Comparison of ENCODE assay signal across 20 cellular contexts in genomic region chr3:11542551-11542950, GRCh38.
"Had no signal": no experiment of that assay in that cellular context is flagged by ENCODE, and none has a peak within 500 bp of the region (broad histone marks: within the 10 kb centered on the region; RNA-seq: fewer than 3 reads in every experiment).

No MANE protein-coding gene starts in this region.

- H3K4me2 ChIP-seq: neural progenitor cell had no signal

- H3K4me1 Mint-ChIP-seq: activated CD4-positive, alpha-beta T cell treated with anti-CD3 and anti-CD28 coated beads, Interleukin-2, amount 10 ng/mL, durations not matched to agents 7 days and 5 days had no signal

- H3K9ac ChIP-seq: neural progenitor cell had no signal

- H3K9me3 Mint-ChIP-seq: stimulated activated memory B cell treated with anti-CD40 and anti-IgM and Interleukin-4, amounts not matched to agents 10 μg/mL and 1 μg/mL and 100 μg/mL, for 72 hours had no signal

- H3K4me3 Mint-ChIP-seq: activated CD4-positive, alpha-beta T cell treated with anti-CD3 and anti-CD28 coated beads, Interleukin-2, amount 10 ng/mL, durations not matched to agents 7 days and 5 days; activated CD8-positive, alpha-beta T cell treated with anti-CD3 and anti-CD28 coated beads, Interleukin-2, amount 10 ng/mL, durations not matched to agents 7 days and 5 days; activated T-cell treated with anti-CD3 and anti-CD28 coated beads, Interleukin-2, amount 50 U/mL, for 24 hours; neural progenitor cell; stimulated activated memory B cell treated with anti-CD40 and anti-IgM and Interleukin-4, amounts not matched to agents 10 μg/mL and 1 μg/mL and 100 μg/mL, for 72 hours had no signal

- H3K27me3 ChIP-seq: brain microvascular endothelial cell, neural progenitor cell, right lobe of liver had no signal

- ATAC-seq: activated CD8-positive, alpha-beta T cell treated with anti-CD3 and anti-CD28 coated beads, Interleukin-2, amount 10 ng/mL, durations not matched to agents 7 days and 5 days; lower lobe of right lung; psoas muscle; right lobe of liver; stimulated activated memory B cell treated with anti-CD40 and anti-IgM and Interleukin-4, amounts not matched to agents 10 μg/mL and 1 μg/mL and 100 μg/mL, for 72 hours had no signal

- H2AFZ ChIP-seq: neural progenitor cell had no signal

- H3K36me3 ChIP-seq: brain microvascular endothelial cell, lower lobe of right lung, neural progenitor cell, right lobe of liver had no signal

- H3K27me3 Mint-ChIP-seq: activated CD4-positive, alpha-beta T cell treated with anti-CD3 and anti-CD28 coated beads, Interleukin-2, amount 10 ng/mL, durations not matched to agents 7 days and 5 days; activated T-cell treated with anti-CD3 and anti-CD28 coated beads, Interleukin-2, amount 50 U/mL, for 24 hours; stimulated activated memory B cell treated with anti-CD40 and anti-IgM and Interleukin-4, amounts not matched to agents 10 μg/mL and 1 μg/mL and 100 μg/mL, for 72 hours had no signal

- H3K4me1 ChIP-seq: psoas muscle, right lobe of liver had no signal

- H3K4me3 ChIP-seq: lower lobe of right lung, neural progenitor cell, psoas muscle, right lobe of liver had no signal

- H3K9me3 ChIP-seq: psoas muscle had no signal

- H3K27ac Mint-ChIP-seq: activated CD4-positive, alpha-beta T cell treated with anti-CD3 and anti-CD28 coated beads, Interleukin-2, amount 10 ng/mL, durations not matched to agents 7 days and 5 days; activated CD8-positive, alpha-beta T cell treated with anti-CD3 and anti-CD28 coated beads, Interleukin-2, amount 10 ng/mL, durations not matched to agents 7 days and 5 days; activated T-helper 2 cell treated with anti-CD3 and anti-CD28 coated beads, Interferon-gamma antibody, Interleukin-2, Interleukin-4, amounts not matched to agents 10 μg/mL and 5 μg/mL and 100 μg/mL, durations not matched to agents 14 hours and 24 hours and 36 hours; stimulated activated memory B cell treated with anti-CD40 and anti-IgM and Interleukin-4, amounts not matched to agents 10 μg/mL and 1 μg/mL and 100 μg/mL, for 72 hours had no signal

- H3K27ac ChIP-seq: brain microvascular endothelial cell, lower lobe of right lung, neural progenitor cell, psoas muscle, right lobe of liver had no signal

- DNase-seq: activated CD4-positive, alpha-beta T cell treated with anti-CD3 and anti-CD28 coated beads, Interleukin-2, amount 10 ng/mL, durations not matched to agents 7 days and 5 days; activated CD4-positive, CD25-positive, alpha-beta regulatory T cell; activated CD8-positive, alpha-beta T cell treated with anti-CD3 and anti-CD28 coated beads, Interleukin-2, amount 10 ng/mL, durations not matched to agents 7 days and 5 days; activated naive CD4-positive, alpha-beta T cell treated with Interleukin-2 at 50 U/mL for 16 hours; activated T-cell treated with anti-CD3 and anti-CD28 coated beads, Interleukin-2, amount 50 U/mL, for 24 hours; anterior cingulate cortex; brain microvascular endothelial cell; cerebellar nuclear complex; cortex of kidney; effector CD8-positive, alpha-beta T cell; lower lobe of right lung; midbrain; psoas muscle; stimulated activated CD4-positive, alpha-beta T cell treated with anti-CD3 and anti-CD28 coated beads, Interleukin-4, amount 100 ng/mL, for 4 hours; T-helper 1 cell; T-helper 9 cell had no signal
